ENCODE assay signal across 25 cellular contexts in genomic region chr12:56935752-56936151, GRCh38. TPM values are rescaled to one million over a fixed set of nuclear protein-coding genes. Genes with fewer than 3 reads are reported as not detected.
"Had no signal": no experiment of that assay in that cellular context is flagged by ENCODE, and none has a peak within 500 bp of the region (broad histone marks: within the 10 kb centered on the region; RNA-seq: fewer than 3 reads in every experiment).

No MANE protein-coding gene starts in this region.

- H3K36me3 ChIP-seq: ascending aorta had no signal

- FAIRE-seq: bronchial epithelial cell had no signal

- H3K4me3 ChIP-seq: ascending aorta, body of pancreas had no signal

- H3K9me3 ChIP-seq: ascending aorta, body of pancreas had no signal

- ATAC-seq: activated CD4-positive, CD25-positive, alpha-beta regulatory T cell treated with anti-CD3 and anti-CD28 coated beads, Interleukin-2, amount 50 U/mL, for 24 hours; activated CD8-positive, alpha-beta T cell treated with anti-CD3 and anti-CD28 coated beads for 36 hours; activated naive CD8-positive, alpha-beta T cell treated with anti-CD3 and anti-CD28 coated beads, Interleukin-2, amount 50 U/mL, for 24 hours; body of pancreas; PC-3 had no signal

- DNase-seq: activated CD4-positive, alpha-beta T cell treated with anti-CD3 and anti-CD28 coated beads for 4 hours; activated CD8-positive, alpha-beta T cell treated with anti-CD3 and anti-CD28 coated beads for 36 hours; activated effector memory CD4-positive, alpha-beta T cell treated with Interleukin-2 at 50 U/mL for 16 hours; activated naive CD4-positive, alpha-beta T cell; activated naive CD8-positive, alpha-beta T cell treated with anti-CD3 and anti-CD28 coated beads, Interleukin-2, amount 50 U/mL, for 24 hours; activated T-cell treated with anti-CD3 and anti-CD28 coated beads, Interleukin-2, amount 50 U/mL, for 24 hours; amniotic stem cell; body of pancreas; KG1; NCI-H1092; NCI-H1436; NCI-H1694 treated with DMSO at 0.1 percent for 48 hours; NCI-H2029 treated with DMSO at 0.1 percent for 48 hours; NCI-H345; NCI-H510A; NCI-H69; PC-3; SHP77 treated with DMSO at 0.1 percent for 48 hours had no signal

- H3K27me3 ChIP-seq: ascending aorta, body of pancreas had no signal

- H3K27ac ChIP-seq: ascending aorta, body of pancreas had no signal

- H3K4me1 ChIP-seq: ascending aorta, body of pancreas had no signal

RNA-seq across cellular contexts. Expression of gene SDR9C7, which starts 1.5 kb away (rescaled TPM):
- total RNA-seq: activated CD8-positive, alpha-beta T cell treated with anti-CD3 and anti-CD28 coated beads for 36 hours; activated T-helper 1 cell treated with anti-CD3 and anti-CD28 coated beads, Interleukin-12 subunit alpha, Interleukin-12 subunit beta, Interleukin-2, Interleukin-4 antibody, amounts not matched to agents 30 ng/mL and 10 ng/mL and 1 ng/mL, durations not matched to agents 14 hours and 24 hours and 36 hours; ascending aorta; body of pancreas; LHCN-M2; M059J; PC-3; SK-MEL-5 had no signal

RNA-seq across cellular contexts. Expression of gene RDH16, which starts 21.7 kb away (rescaled TPM):
- total RNA-seq: LHCN-M2, M059J, SK-MEL-5 had no signal
